29 cellular contexts compared by ENCODE assay signal in the genomic region with DNA sequence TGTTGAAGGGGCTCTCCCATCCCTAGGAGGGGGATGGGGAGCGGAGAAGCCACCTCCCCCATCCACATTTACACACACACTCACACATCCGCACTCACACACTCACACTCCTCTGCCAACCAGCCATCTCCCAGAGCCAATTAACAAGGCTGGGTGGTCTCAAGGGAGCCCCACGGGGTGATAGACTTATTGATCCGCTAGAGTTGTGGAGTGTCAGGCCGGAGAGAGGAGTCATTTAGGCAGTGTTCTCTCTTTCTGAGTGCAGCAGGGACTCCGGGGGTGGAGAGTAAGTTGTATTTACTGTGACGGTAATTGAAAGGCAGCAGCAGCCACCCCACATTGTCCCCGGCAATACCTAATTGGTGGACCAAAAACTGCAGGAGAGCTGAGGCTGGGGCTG.
DNase-seq lines count a peak whose midpoint lies in the region; ATAC-seq and TF ChIP-seq lines count a peak whose summit lies in the region.
"Had no signal": no experiment of that assay in that cellular context is flagged by ENCODE, and none has a peak within 500 bp of the region (broad histone marks: within the 10 kb centered on the region; RNA-seq: fewer than 3 reads in every experiment).

No MANE protein-coding gene starts in this region.

- H3K27me3 Mint-ChIP-seq in progenitor cell of endocrine pancreas: peaks cover 41% of the 10 kb centered on the region

- H3K4me1 Mint-ChIP-seq in progenitor cell of endocrine pancreas (ENCODE audit: low read depth): peaks cover 13% of the 10 kb centered on the region
- H3K4me1 Mint-ChIP-seq: activated CD4-positive, alpha-beta memory T cell treated with anti-CD3 and anti-CD28 coated beads, Interleukin-2, amount 10 ng/mL, durations not matched to agents 7 days and 5 days; activated naive CD4-positive, alpha-beta T cell treated with anti-CD3 and anti-CD28 coated beads, Interleukin-2, amount 50 U/mL, for 24 hours; naive B cell; stimulated activated naive B cell treated with anti-CD40 and anti-IgM and Interleukin-4, amounts not matched to agents 10 μg/mL and 1 μg/mL and 100 μg/mL, for 72 hours had no signal

- H3K4me3 Mint-ChIP-seq in progenitor cell of endocrine pancreas (ENCODE audit: low read depth): peak overlapping the region; percentile 30
- H3K4me3 Mint-ChIP-seq: activated CD4-positive, alpha-beta memory T cell treated with anti-CD3 and anti-CD28 coated beads, Interleukin-2, amount 10 ng/mL, durations not matched to agents 7 days and 5 days; activated naive CD4-positive, alpha-beta T cell treated with anti-CD3 and anti-CD28 coated beads, Interleukin-2, amount 50 U/mL, for 24 hours; naive B cell; stimulated activated naive B cell treated with anti-CD40 and anti-IgM and Interleukin-4, amounts not matched to agents 10 μg/mL and 1 μg/mL and 100 μg/mL, for 72 hours; T-helper 1 cell treated with Interleukin-12 subunit alpha and Interleukin-12 subunit beta and Interleukin-4 antibody, amounts not matched to agents 30 μg/mL and 1 μg/mL, for 36 hours had no signal

- H3K27ac Mint-ChIP-seq in progenitor cell of endocrine pancreas: no peak overlapping the region
- H3K27ac Mint-ChIP-seq: activated CD4-positive, alpha-beta memory T cell treated with anti-CD3 and anti-CD28 coated beads, Interleukin-2, amount 10 ng/mL, durations not matched to agents 7 days and 5 days; activated naive CD4-positive, alpha-beta T cell treated with anti-CD3 and anti-CD28 coated beads, Interleukin-2, amount 50 U/mL, for 24 hours; naive B cell; stimulated activated naive B cell treated with anti-CD40 and anti-IgM and Interleukin-4, amounts not matched to agents 10 μg/mL and 1 μg/mL and 100 μg/mL, for 72 hours; T-helper 1 cell treated with Interleukin-12 subunit alpha and Interleukin-12 subunit beta and Interleukin-4 antibody, amounts not matched to agents 30 μg/mL and 1 μg/mL, for 36 hours had no signal

- no peaks in the 10 kb centered on the region for H3K9me3 ChIP-seq in SK-N-MC (ENCODE audit: low read depth, low read length)
- no peaks in the 10 kb centered on the region for H3K9me3 ChIP-seq in iPS-20b (ENCODE audit: insufficient read depth, low read depth, low read length)
- H3K9me3 ChIP-seq: HAP-1 had no signal

- no peak for TF ChIP-seq CTCF in progenitor cell of endocrine pancreas (IDR thresholded peaks at IDR 0.05; ENCODE audit: unreplicated experiment)

- DNase-seq in NCI-H1092 (lab: John Stamatoyannopoulos, UW) (peak; percentile 42), SK-N-MC (ENCODE audit: low read depth, low spot score) (no peak), progenitor cell of endocrine pancreas (ENCODE audit: low spot score, unreplicated experiment) (no peak), inferior parietal cortex (ENCODE audit: extremely low spot score) (no peak)
- DNase-seq in activated effector memory CD4-positive, alpha-beta T cell treated with Interleukin-2 at 50 U/mL for 16 hours: no peak
- DNase-seq: activated CD4-positive, alpha-beta memory T cell treated with anti-CD3 and anti-CD28 coated beads, Interleukin-2, amount 10 ng/mL, durations not matched to agents 7 days and 5 days; activated CD4-positive, alpha-beta T cell treated with anti-CD3 and anti-CD28 coated beads for 1 hour; activated CD8-positive, alpha-beta memory T cell treated with anti-CD3 and anti-CD28 coated beads, Interleukin-2, amount 50 U/mL, for 48 hours; amygdala; brain microvascular endothelial cell; DMS 273 treated with DMSO at 0.1 percent for 48 hours; hippocampal formation; Karpas-422; kidney; midbrain; naive B cell; NCI-H1417 treated with DMSO at 0.1 percent for 48 hours; NCI-H2081 treated with DMSO at 0.1 percent for 48 hours; NCI-H524; stimulated activated naive B cell treated with anti-CD40 and anti-IgM and Interleukin-4, amounts not matched to agents 10 μg/mL and 1 μg/mL and 100 μg/mL, for 72 hours had no signal

- no peaks in the 10 kb centered on the region for H3K9me3 Mint-ChIP-seq in progenitor cell of endocrine pancreas (ENCODE audit: low read depth)
- H3K9me3 Mint-ChIP-seq: activated CD4-positive, alpha-beta memory T cell treated with anti-CD3 and anti-CD28 coated beads, Interleukin-2, amount 10 ng/mL, durations not matched to agents 7 days and 5 days; activated naive CD4-positive, alpha-beta T cell treated with anti-CD3 and anti-CD28 coated beads, Interleukin-2, amount 50 U/mL, for 24 hours; T-helper 1 cell treated with Interleukin-12 subunit alpha and Interleukin-12 subunit beta and Interleukin-4 antibody, amounts not matched to agents 30 μg/mL and 1 μg/mL, for 36 hours had no signal

- peaks cover 3% of the 10 kb centered on the region; the same call in 1 of the 2 replicates for H3K27me3 ChIP-seq in iPS-20b (ENCODE audit: insufficient read depth, low read length)
- H3K27me3 ChIP-seq: brain microvascular endothelial cell had no signal

- H3K9ac ChIP-seq in SK-N-MC (ENCODE audit: insufficient read length): no peak overlapping the region
- peak overlapping the region; percentile 4; the same call in 1 of the 2 replicates for H3K9ac ChIP-seq in iPS-20b (ENCODE audit: low read depth, low read length)

- H3K36me3 ChIP-seq in SK-N-MC (ENCODE audit: insufficient read depth, low read length) (0 out of 2 replicates have a peak, but pooled peaks cover 3% of the 10 kb centered on the region), iPS-20b (ENCODE audit: insufficient read depth, low read depth, low read length) (no peaks in the 10 kb centered on the region)
- H3K36me3 ChIP-seq: brain microvascular endothelial cell, gastroesophageal sphincter, HAP-1 had no signal

- H3K4me3 ChIP-seq in SK-N-MC: no peak overlapping the region
- H3K4me3 ChIP-seq in iPS-20b (ENCODE audit: low read length): no peak overlapping the region; the same call in 1 of the 2 replicates
- H3K4me3 ChIP-seq: gastroesophageal sphincter, HAP-1 had no signal

- H3K27ac ChIP-seq in SK-N-MC (peak overlapping the region; percentile 55; the same call in 1 of the 2 replicates), iPS-20b (ENCODE audit: low read length) (no peak overlapping the region)
- H3K27ac ChIP-seq: brain microvascular endothelial cell, gastroesophageal sphincter had no signal

- ATAC-seq in GM19467 (IDR thresholded peaks at IDR 0.05; ENCODE audit: unreplicated experiment): no peak
- no peak for ATAC-seq in HG03442 (IDR thresholded peaks at IDR 0.05; ENCODE audit: unreplicated experiment)
- ATAC-seq: gastroesophageal sphincter; Right ventricle myocardium inferior; SK-N-SH treated with all-trans-retinoic acid at 6 μM for 48 hours; stimulated activated naive B cell treated with anti-CD40 and anti-IgM and Interleukin-4, amounts not matched to agents 10 μg/mL and 1 μg/mL and 100 μg/mL, for 72 hours had no signal

- H3K4me1 ChIP-seq in iPS-20b (ENCODE audit: insufficient read depth, low read length): peaks cover 13% of the 10 kb centered on the region; the same call in 1 of the 2 replicates
- H3K4me1 ChIP-seq: gastroesophageal sphincter, HAP-1 had no signal

- no peaks in the 10 kb centered on the region for H3K36me3 Mint-ChIP-seq in progenitor cell of endocrine pancreas (ENCODE audit: insufficient read depth)
- H3K36me3 Mint-ChIP-seq: activated naive CD4-positive, alpha-beta T cell treated with anti-CD3 and anti-CD28 coated beads, Interleukin-2, amount 50 U/mL, for 24 hours; naive B cell; stimulated activated naive B cell treated with anti-CD40 and anti-IgM and Interleukin-4, amounts not matched to agents 10 μg/mL and 1 μg/mL and 100 μg/mL, for 72 hours had no signal
